Comparison of ENCODE assay signal across 9 cellular contexts in genomic region chr3:33980252-33980651, GRCh38.
DNase-seq lines count a peak whose midpoint lies in the region; ATAC-seq and TF ChIP-seq lines count a peak whose summit lies in the region.
"Had no signal": no experiment of that assay in that cellular context is flagged by ENCODE, and none has a peak within 500 bp of the region (broad histone marks: within the 10 kb centered on the region; RNA-seq: fewer than 3 reads in every experiment).

No MANE protein-coding gene starts in this region.

- TF ChIP-seq CTCF in AG10803 (conservative IDR thresholded peaks at IDR 0.05; ENCODE audit: low read length) (peak; percentile 85), HFFc6 (IDR thresholded peaks at IDR 0.05) (peak; percentile 78)

- DNase-seq in AG10803 (ENCODE audit: low read depth) (peak; percentile 84), HFFc6 (peak; percentile 81), iris pigment epithelial cell (ENCODE audit: low read depth) (peak; percentile 74), posterior cingulate gyrus (no peak), activated gamma-delta T cell treated with Interleukin-2 at 50 U/mL for 16 hours (no peak), NCI-H2227 (lab: John Stamatoyannopoulos, UW; ENCODE audit: unreplicated experiment) (no peak)

- no peaks in the 10 kb centered on the region for H3K36me3 Mint-ChIP-seq in HFFc6 (ENCODE audit: low read depth)
- H3K36me3 Mint-ChIP-seq: activated naive CD4-positive, alpha-beta T cell treated with anti-CD3 and anti-CD28 coated beads, Interleukin-2, amount 50 U/mL, for 24 hours had no signal

- no peak overlapping the region for H3K27ac Mint-ChIP-seq in HFFc6
- H3K27ac Mint-ChIP-seq: activated naive CD4-positive, alpha-beta T cell treated with anti-CD3 and anti-CD28 coated beads, Interleukin-2, amount 50 U/mL, for 24 hours had no signal

- H3K4me3 ChIP-seq in AG10803 (ENCODE audit: low read length), result no peak overlapping the region

- peaks cover 15% of the 10 kb centered on the region for H3K4me1 Mint-ChIP-seq in HFFc6 (ENCODE audit: low read depth)
- H3K4me1 Mint-ChIP-seq: activated naive CD4-positive, alpha-beta T cell treated with anti-CD3 and anti-CD28 coated beads, Interleukin-2, amount 50 U/mL, for 24 hours had no signal

- H3K9me3 Mint-ChIP-seq in HFFc6, result no peaks in the 10 kb centered on the region
- H3K9me3 Mint-ChIP-seq: activated naive CD4-positive, alpha-beta T cell treated with anti-CD3 and anti-CD28 coated beads, Interleukin-2, amount 50 U/mL, for 24 hours had no signal

- no peak overlapping the region for H3K4me3 Mint-ChIP-seq in HFFc6
- H3K4me3 Mint-ChIP-seq: activated naive CD4-positive, alpha-beta T cell treated with anti-CD3 and anti-CD28 coated beads, Interleukin-2, amount 50 U/mL, for 24 hours had no signal

- peaks cover 9% of the 10 kb centered on the region for H3K27me3 Mint-ChIP-seq in HFFc6 (ENCODE audit: insufficient read depth)
- H3K27me3 Mint-ChIP-seq: activated naive CD4-positive, alpha-beta T cell treated with anti-CD3 and anti-CD28 coated beads, Interleukin-2, amount 50 U/mL, for 24 hours had no signal

- intact Hi-C loops in posterior cingulate gyrus (cut with DNase I), result no loop called here

- peak; percentile 96 for ATAC-seq in SK-N-SH treated with all-trans-retinoic acid at 6 μM for 48 hours
- no peak for ATAC-seq in HG03457 (IDR thresholded peaks at IDR 0.05; ENCODE audit: unreplicated experiment)

TF ChIP-seq in SK-N-SH treated with all-trans-retinoic acid at 6 μM for 48 hours, 23 proteins besides CTCF, POLR2A, EP300 and RAD21:
- TF ChIP-seq ZNF8 (CRISPR knock-in tag; IDR thresholded peaks at IDR 0.05) (no peak), CREB5 (CRISPR knock-in tag; IDR thresholded peaks at IDR 0.05; ENCODE audit: low read depth) (no peak), ZFP3 (CRISPR knock-in tag; IDR thresholded peaks at IDR 0.05) (no peak), ARNTL (CRISPR knock-in tag; IDR thresholded peaks at IDR 0.05; ENCODE audit: borderline replicate concordance, low read depth) (no peak), ISL1 (CRISPR knock-in tag; IDR thresholded peaks at IDR 0.05) (peak; percentile 52), ZNF70 (CRISPR knock-in tag; IDR thresholded peaks at IDR 0.05) (no peak), CSDC2 (CRISPR knock-in tag; IDR thresholded peaks at IDR 0.05) (no peak)

Comparison
In these comparisons a context has a peak if more than half of its experiments do, and no peak if none do; other contexts are left out.
1. DNase-seq: peak in AG10803 (single experiment), HFFc6 (single experiment) and iris pigment epithelial cell (single experiment); none in posterior cingulate gyrus (0 of 10), activated gamma-delta T cell treated with Interleukin-2 at 50 U/mL for 16 hours (single experiment) and NCI-H2227 (single experiment).